In genomic region chr1:115987623-115988022, GRCh38 we compare ENCODE assay signal across 28 cellular contexts.
"Had no signal": no experiment of that assay in that cellular context is flagged by ENCODE, and none has a peak within 500 bp of the region (broad histone marks: within the 10 kb centered on the region; RNA-seq: fewer than 3 reads in every experiment).

No MANE protein-coding gene starts in this region.

- H3K36me3 ChIP-seq: adrenal gland, brain microvascular endothelial cell, breast epithelium had no signal

- H3K27me3 ChIP-seq: adrenal gland, body of pancreas, brain microvascular endothelial cell, breast epithelium had no signal

- H3K9me3 ChIP-seq: adrenal gland, body of pancreas, breast epithelium had no signal

- DNase-seq: activated B cell treated with CpG ODN at 0.5 μM for 24 hours; activated CD4-positive, alpha-beta memory T cell treated with anti-CD3 and anti-CD28 coated beads for 36 hours; activated CD4-positive, alpha-beta T cell treated with anti-CD3 and anti-CD28 coated beads for 4 hours; activated CD4-positive, alpha-beta T cell treated with anti-CD3 and anti-CD28 coated beads, Interleukin-2, amount 10 ng/mL, durations not matched to agents 24 days and 14 days; activated CD4-positive, alpha-beta T cell treated with anti-CD3 and anti-CD28 coated beads, Interleukin-2, amount 50 U/mL, for 1 hour; activated CD4-positive, alpha-beta T cell treated with anti-CD3 and anti-CD28 coated beads, Interleukin-2, amount 50 U/mL, for 4 hours; activated CD4-positive, CD25-positive, alpha-beta regulatory T cell treated with anti-CD3 and anti-CD28 coated beads, Interleukin-2, amount 50 U/mL, for 72 hours; activated CD8-positive, alpha-beta memory T cell treated with anti-CD3 and anti-CD28 coated beads, Interleukin-2, amount 50 U/mL, for 4 hours; activated CD8-positive, alpha-beta T cell treated with anti-CD3 and anti-CD28 coated beads for 36 hours; activated effector memory CD4-positive, alpha-beta T cell treated with Interleukin-2 at 50 U/mL for 16 hours; activated gamma-delta T cell; activated naive CD4-positive, alpha-beta T cell treated with anti-CD3 and anti-CD28 coated beads for 36 hours; activated naive CD4-positive, alpha-beta T cell treated with anti-CD3 and anti-CD28 coated beads, Interleukin-2, amount 50 U/mL, for 16 hours; activated naive CD8-positive, alpha-beta T cell treated with anti-CD3 and anti-CD28 coated beads for 36 hours; activated T-cell treated with anti-CD3 and anti-CD28 coated beads for 4 hours; activated T-cell treated with anti-CD3 and anti-CD28 coated beads, Interleukin-2, amount 50 U/mL, for 1 hour; activated T-cell treated with anti-CD3 and anti-CD28 coated beads, Interleukin-2, amount 50 U/mL, for 4 hours; adrenal gland; amniotic stem cell; aorta; body of pancreas; brain microvascular endothelial cell; central memory CD4-positive, alpha-beta T cell; T-helper 1 cell; T-helper 2 cell; T-helper 9 cell had no signal

- H3K4me3 ChIP-seq: adrenal gland, body of pancreas, breast epithelium had no signal

- H3K4me1 ChIP-seq: adrenal gland, body of pancreas, breast epithelium had no signal

- H3K27ac ChIP-seq: adrenal gland, body of pancreas, brain microvascular endothelial cell, breast epithelium, VCaP had no signal
